In the genomic region with DNA sequence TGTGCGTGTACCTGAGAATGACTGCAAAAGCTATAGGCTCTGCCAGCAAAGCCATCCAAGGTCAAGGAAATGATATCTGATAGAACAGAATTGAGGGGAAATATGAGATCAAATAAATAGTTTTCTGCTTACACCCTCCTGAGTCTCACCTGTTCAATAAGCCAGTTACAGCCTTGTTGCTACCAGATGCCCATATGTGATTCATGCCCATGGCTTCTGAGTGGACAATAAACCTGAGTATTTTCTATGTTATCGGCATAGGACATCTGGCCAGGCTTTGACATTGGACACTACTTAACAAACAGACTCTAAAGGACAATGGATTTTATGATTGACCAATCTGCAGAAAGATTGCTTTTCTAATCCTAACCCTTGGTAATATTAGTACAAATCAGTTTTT, we compare ENCODE assay signal across 29 cellular contexts.
"Had no signal": no experiment of that assay in that cellular context is flagged by ENCODE, and none has a peak within 500 bp of the region (broad histone marks: within the 10 kb centered on the region; RNA-seq: fewer than 3 reads in every experiment).

No MANE protein-coding gene starts in this region.

- ATAC-seq: activated CD4-positive, alpha-beta T cell treated with anti-CD3 and anti-CD28 coated beads for 36 hours; activated CD8-positive, alpha-beta memory T cell treated with anti-CD3 and anti-CD28 coated beads, Interleukin-2, amount 10 ng/mL, durations not matched to agents 7 days and 5 days; activated CD8-positive, alpha-beta T cell treated with anti-CD3 and anti-CD28 coated beads, Interleukin-2, amount 10 ng/mL, durations not matched to agents 7 days and 5 days; activated naive CD4-positive, alpha-beta T cell treated with anti-CD3 and anti-CD28 coated beads, Interleukin-2, amount 50 U/mL, for 72 hours; activated T-cell treated with anti-CD3 and anti-CD28 coated beads, Interleukin-2, amount 50 U/mL, for 72 hours; heart left ventricle had no signal

- H3K9me3 ChIP-seq: ascending aorta, breast epithelium, colonic mucosa, heart left ventricle had no signal

- H3K4me1 Mint-ChIP-seq: activated CD4-positive, alpha-beta T cell treated with anti-CD3 and anti-CD28 coated beads for 36 hours; activated CD4-positive, alpha-beta T cell treated with anti-CD3 and anti-CD28 coated beads, Interleukin-2, amount 10 ng/mL, durations not matched to agents 24 days and 14 days; activated CD8-positive, alpha-beta memory T cell treated with anti-CD3 and anti-CD28 coated beads, Interleukin-2, amount 10 ng/mL, durations not matched to agents 7 days and 5 days; activated naive CD4-positive, alpha-beta T cell treated with anti-CD3 and anti-CD28 coated beads, Interleukin-2, amount 10 ng/mL, durations not matched to agents 7 days and 5 days; activated naive CD8-positive, alpha-beta T cell treated with anti-CD3 and anti-CD28 coated beads, Interleukin-2, amount 10 ng/mL, durations not matched to agents 7 days and 5 days had no signal

- H3K27ac Mint-ChIP-seq: activated CD4-positive, alpha-beta memory T cell treated with anti-CD3 and anti-CD28 coated beads for 36 hours; activated CD4-positive, alpha-beta T cell treated with anti-CD3 and anti-CD28 coated beads for 36 hours; activated CD4-positive, alpha-beta T cell treated with anti-CD3 and anti-CD28 coated beads, Interleukin-2, amount 10 ng/mL, durations not matched to agents 24 days and 14 days; activated CD8-positive, alpha-beta memory T cell treated with anti-CD3 and anti-CD28 coated beads, Interleukin-2, amount 10 ng/mL, durations not matched to agents 7 days and 5 days; activated CD8-positive, alpha-beta T cell treated with anti-CD3 and anti-CD28 coated beads, Interleukin-2, amount 10 ng/mL, durations not matched to agents 7 days and 5 days; activated naive CD4-positive, alpha-beta T cell treated with anti-CD3 and anti-CD28 coated beads, Interleukin-2, amount 10 ng/mL, durations not matched to agents 7 days and 5 days; activated naive CD4-positive, alpha-beta T cell treated with anti-CD3 and anti-CD28 coated beads, Interleukin-2, amount 50 U/mL, for 72 hours; activated naive CD8-positive, alpha-beta T cell treated with anti-CD3 and anti-CD28 coated beads, Interleukin-2, amount 10 ng/mL, durations not matched to agents 7 days and 5 days; activated T-cell treated with anti-CD3 and anti-CD28 coated beads, Interleukin-2, amount 50 U/mL, for 24 hours; activated T-cell treated with anti-CD3 and anti-CD28 coated beads, Interleukin-2, amount 50 U/mL, for 72 hours; brain had no signal

- H3K27me3 Mint-ChIP-seq: activated naive CD4-positive, alpha-beta T cell treated with anti-CD3 and anti-CD28 coated beads, Interleukin-2, amount 10 ng/mL, durations not matched to agents 7 days and 5 days had no signal

- H3K36me3 ChIP-seq: ascending aorta, breast epithelium, cardiac muscle cell, colonic mucosa, heart left ventricle had no signal

- H3K27me3 ChIP-seq: ascending aorta, breast epithelium, cardiac muscle cell, colonic mucosa, heart left ventricle had no signal

- H3K27ac ChIP-seq: ascending aorta, breast epithelium, cardiac muscle cell, colonic mucosa, epithelial cell of prostate, heart left ventricle had no signal

- H3K4me3 ChIP-seq: ascending aorta, breast epithelium, cardiac muscle cell, colonic mucosa, heart left ventricle had no signal

- H3K4me1 ChIP-seq: ascending aorta, breast epithelium, colonic mucosa, heart left ventricle had no signal

- DNase-seq: activated CD4-positive, alpha-beta memory T cell treated with anti-CD3 and anti-CD28 coated beads for 36 hours; activated CD4-positive, alpha-beta T cell treated with anti-CD3 and anti-CD28 coated beads for 36 hours; activated CD4-positive, alpha-beta T cell treated with anti-CD3 and anti-CD28 coated beads, Interleukin-2, amount 10 ng/mL, durations not matched to agents 24 days and 14 days; activated CD4-positive, CD25-positive, alpha-beta regulatory T cell; activated CD4-positive, CD25-positive, alpha-beta regulatory T cell treated with anti-CD3 and anti-CD28 coated beads, Interleukin-2, amount 50 U/mL, for 72 hours; activated CD8-positive, alpha-beta memory T cell treated with anti-CD3 and anti-CD28 coated beads, Interleukin-2, amount 10 ng/mL, durations not matched to agents 7 days and 5 days; activated CD8-positive, alpha-beta memory T cell treated with anti-CD3 and anti-CD28 coated beads, Interleukin-2, amount 50 U/mL, for 4 hours; activated CD8-positive, alpha-beta T cell treated with anti-CD3 and anti-CD28 coated beads, Interleukin-2, amount 10 ng/mL, durations not matched to agents 7 days and 5 days; activated gamma-delta T cell; activated naive CD4-positive, alpha-beta T cell; activated naive CD4-positive, alpha-beta T cell treated with anti-CD3 and anti-CD28 coated beads, Interleukin-2, amount 10 ng/mL, durations not matched to agents 7 days and 5 days; activated naive CD8-positive, alpha-beta T cell treated with anti-CD3 and anti-CD28 coated beads, Interleukin-2, amount 10 ng/mL, durations not matched to agents 7 days and 5 days; activated T-cell treated with anti-CD3 and anti-CD28 coated beads for 4 hours; activated T-cell treated with anti-CD3 and anti-CD28 coated beads, Interleukin-2, amount 50 U/mL, for 24 hours; activated T-cell treated with anti-CD3 and anti-CD28 coated beads, Interleukin-2, amount 50 U/mL, for 72 hours; central memory CD4-positive, alpha-beta T cell; cerebellar nuclear complex; colonic mucosa; effector CD8-positive, alpha-beta T cell; foreskin fibroblast; glutamatergic neuron; heart left ventricle; T-helper 2 cell had no signal

- H3K4me3 Mint-ChIP-seq: activated CD4-positive, alpha-beta memory T cell treated with anti-CD3 and anti-CD28 coated beads for 36 hours; activated CD4-positive, alpha-beta T cell treated with anti-CD3 and anti-CD28 coated beads for 36 hours; activated CD4-positive, alpha-beta T cell treated with anti-CD3 and anti-CD28 coated beads, Interleukin-2, amount 10 ng/mL, durations not matched to agents 24 days and 14 days; activated CD8-positive, alpha-beta memory T cell treated with anti-CD3 and anti-CD28 coated beads, Interleukin-2, amount 10 ng/mL, durations not matched to agents 7 days and 5 days; activated CD8-positive, alpha-beta T cell treated with anti-CD3 and anti-CD28 coated beads, Interleukin-2, amount 10 ng/mL, durations not matched to agents 7 days and 5 days; activated naive CD4-positive, alpha-beta T cell treated with anti-CD3 and anti-CD28 coated beads, Interleukin-2, amount 10 ng/mL, durations not matched to agents 7 days and 5 days; activated naive CD8-positive, alpha-beta T cell treated with anti-CD3 and anti-CD28 coated beads, Interleukin-2, amount 10 ng/mL, durations not matched to agents 7 days and 5 days; activated T-cell treated with anti-CD3 and anti-CD28 coated beads, Interleukin-2, amount 50 U/mL, for 24 hours; activated T-cell treated with anti-CD3 and anti-CD28 coated beads, Interleukin-2, amount 50 U/mL, for 72 hours; brain had no signal

- H3K36me3 Mint-ChIP-seq: activated CD4-positive, alpha-beta memory T cell treated with anti-CD3 and anti-CD28 coated beads for 36 hours; activated CD8-positive, alpha-beta memory T cell treated with anti-CD3 and anti-CD28 coated beads, Interleukin-2, amount 10 ng/mL, durations not matched to agents 7 days and 5 days; activated naive CD4-positive, alpha-beta T cell treated with anti-CD3 and anti-CD28 coated beads, Interleukin-2, amount 10 ng/mL, durations not matched to agents 7 days and 5 days; activated naive CD4-positive, alpha-beta T cell treated with anti-CD3 and anti-CD28 coated beads, Interleukin-2, amount 50 U/mL, for 72 hours; activated naive CD8-positive, alpha-beta T cell treated with anti-CD3 and anti-CD28 coated beads, Interleukin-2, amount 10 ng/mL, durations not matched to agents 7 days and 5 days; brain had no signal

- H3K9me3 Mint-ChIP-seq: activated CD4-positive, alpha-beta memory T cell treated with anti-CD3 and anti-CD28 coated beads for 36 hours; activated CD4-positive, alpha-beta T cell treated with anti-CD3 and anti-CD28 coated beads, Interleukin-2, amount 10 ng/mL, durations not matched to agents 24 days and 14 days; activated naive CD4-positive, alpha-beta T cell treated with anti-CD3 and anti-CD28 coated beads, Interleukin-2, amount 50 U/mL, for 72 hours; activated naive CD8-positive, alpha-beta T cell treated with anti-CD3 and anti-CD28 coated beads, Interleukin-2, amount 10 ng/mL, durations not matched to agents 7 days and 5 days; activated T-cell treated with anti-CD3 and anti-CD28 coated beads, Interleukin-2, amount 50 U/mL, for 24 hours; brain had no signal
